Comparison of ENCODE assay signal across 25 cellular contexts in genomic region chr3:40304352-40304751, GRCh38.
"Had no signal": no experiment of that assay in that cellular context is flagged by ENCODE, and none has a peak within 500 bp of the region (broad histone marks: within the 10 kb centered on the region; RNA-seq: fewer than 3 reads in every experiment).

No MANE protein-coding gene starts in this region.

- ATAC-seq: activated CD8-positive, alpha-beta T cell treated with anti-CD3 and anti-CD28 coated beads, Interleukin-2, amount 10 ng/mL, durations not matched to agents 7 days and 5 days; T-helper 17 cell; WTC11 had no signal

- H3K4me1 ChIP-seq: breast epithelium had no signal

- H3K27ac ChIP-seq: adrenal gland, breast epithelium, PC-9 had no signal

- H3K9me3 ChIP-seq: adrenal gland, breast epithelium had no signal

- DNase-seq: activated CD4-positive, alpha-beta T cell treated with anti-CD3 and anti-CD28 coated beads for 48 hours; activated CD4-positive, alpha-beta T cell treated with anti-CD3 and anti-CD28 coated beads, Interleukin-2, amount 50 U/mL, for 4 hours; activated CD4-positive, CD25-positive, alpha-beta regulatory T cell treated with anti-CD3 and anti-CD28 coated beads, Interleukin-2, amount 50 U/mL, for 72 hours; activated CD8-positive, alpha-beta memory T cell treated with anti-CD3 and anti-CD28 coated beads, Interleukin-2, amount 50 U/mL, for 48 hours; activated CD8-positive, alpha-beta T cell treated with anti-CD3 and anti-CD28 coated beads, Interleukin-2, amount 10 ng/mL, durations not matched to agents 7 days and 5 days; activated naive CD4-positive, alpha-beta T cell treated with anti-CD3 and anti-CD28 coated beads, Interleukin-2, amount 50 U/mL, for 16 hours; activated naive CD8-positive, alpha-beta T cell treated with anti-CD3 and anti-CD28 coated beads, Interleukin-2, amount 10 ng/mL, durations not matched to agents 7 days and 5 days; activated T-cell treated with anti-CD3 and anti-CD28 coated beads, Interleukin-2, amount 50 U/mL, for 1 hour; adrenal gland; aorta; caudate nucleus; Karpas-422; MM.1S; NCI-H1092 treated with DMSO at 0.1 percent for 48 hours; NCI-H1417 treated with DMSO at 0.1 percent for 48 hours; NCI-H1694; NCI-H2029; NCI-H345; NCI-H510A; PC-9; SHP77 treated with DMSO at 0.1 percent for 48 hours; T-helper 17 cell; T-helper 9 cell had no signal

- H3K4me3 ChIP-seq: adrenal gland, breast epithelium, PC-9 had no signal

- H3K27me3 ChIP-seq: adrenal gland, breast epithelium had no signal

- H3K36me3 ChIP-seq: adrenal gland, breast epithelium had no signal
